In genomic region chr9:132609829-132610228, GRCh38 we compare ENCODE assay signal across 2 cellular contexts.
TF ChIP-seq lines count a peak whose summit lies in the region.

No MANE protein-coding gene starts in this region.

TF ChIP-seq in WTC11, 78 proteins besides CTCF, POLR2A, EP300 and RAD21 (continued from another document):
- TF ChIP-seq ESRRA (CRISPR knock-in tag; IDR thresholded peaks at IDR 0.05; ENCODE audit: borderline replicate concordance) (no peak), MAX (CRISPR knock-in tag; IDR thresholded peaks at IDR 0.05) (no peak), CREB1 (CRISPR knock-in tag; IDR thresholded peaks at IDR 0.05) (no peak), ZNF532 (CRISPR knock-in tag; IDR thresholded peaks at IDR 0.05; ENCODE audit: borderline replicate concordance) (no peak), USF2 (CRISPR knock-in tag; IDR thresholded peaks at IDR 0.05) (no peak), MYBL2 (CRISPR knock-in tag; IDR thresholded peaks at IDR 0.05) (no peak), HMGXB4 (CRISPR knock-in tag; IDR thresholded peaks at IDR 0.05) (no peak), STAT6 (CRISPR knock-in tag; conservative IDR thresholded peaks at IDR 0.05; ENCODE audit: low read depth) (no peak), ATF1 (CRISPR knock-in tag; IDR thresholded peaks at IDR 0.05) (no peak), TCF7 (CRISPR knock-in tag; IDR thresholded peaks at IDR 0.05; ENCODE audit: low read depth) (no peak), ZNF671 (CRISPR knock-in tag; IDR thresholded peaks at IDR 0.05) (no peak), ZNF232 (CRISPR knock-in tag; IDR thresholded peaks at IDR 0.05) (no peak)

TF ChIP-seq in HepG2, 621 proteins besides CTCF, POLR2A, EP300 and RAD21:
- TF ChIP-seq HMGXB3 (CRISPR knock-in tag; IDR thresholded peaks at IDR 0.05; ENCODE audit: borderline replicate concordance) = no peak
- no peak for TF ChIP-seq HMG20A (CRISPR knock-in tag; IDR thresholded peaks at IDR 0.05; ENCODE audit: borderline replicate concordance)
- TF ChIP-seq ZNF326 (CRISPR knock-in tag; IDR thresholded peaks at IDR 0.05; ENCODE audit: borderline replicate concordance) = no peak
- TF ChIP-seq NCOA5 (CRISPR knock-in tag; IDR thresholded peaks at IDR 0.05) = no peak
- TF ChIP-seq ZFP62 (CRISPR knock-in tag; IDR thresholded peaks at IDR 0.05) = no peak
- no peak for TF ChIP-seq NCOA2 (CRISPR knock-in tag; IDR thresholded peaks at IDR 0.05)
- TF ChIP-seq SIN3B (IDR thresholded peaks at IDR 0.05; ENCODE audit: low read length) = no peak
- TF ChIP-seq ZNF782 (CRISPR knock-in tag; IDR thresholded peaks at IDR 0.05; ENCODE audit: borderline replicate concordance) = no peak
- TF ChIP-seq GRHL1 (CRISPR knock-in tag; conservative IDR thresholded peaks at IDR 0.05) = no peak
- no peak for TF ChIP-seq RFX1 (IDR thresholded peaks at IDR 0.05)
- TF ChIP-seq ETV5 (CRISPR knock-in tag; IDR thresholded peaks at IDR 0.05; ENCODE audit: borderline replicate concordance) = no peak
- TF ChIP-seq RFXAP (CRISPR knock-in tag; IDR thresholded peaks at IDR 0.05; ENCODE audit: borderline replicate concordance) = no peak
